8 cellular contexts compared by ENCODE assay signal in genomic region chr5:79858097-79858723, GRCh38.
DNase-seq lines count a peak whose midpoint lies in the region; ATAC-seq and TF ChIP-seq lines count a peak whose summit lies in the region.

No MANE protein-coding gene starts in this region.

- H3K27ac Mint-ChIP-seq in T-cell: no peak overlapping the region

- peak; percentile 99 for TF ChIP-seq CTCF in retinal pigment epithelial cell (conservative IDR thresholded peaks at IDR 0.05; ENCODE audit: low read depth, low read length)

- no peaks in the 10 kb centered on the region for H3K9me3 Mint-ChIP-seq in T-cell

- intact Hi-C loops in right cardiac atrium (cut with DNase I): loop anchor here (5.0 to 10.0 kb wide), 6 partner anchors 153 to 833 kb away; no protein-coding TSS in a partner anchor

- no peaks in the 10 kb centered on the region for H3K36me3 Mint-ChIP-seq in T-cell

- WGBS in right cardiac atrium: 32% methylated on average over 6 of the region's 6 CpGs

- DNase-seq in GM04504 (ENCODE audit: low read depth) (peak; percentile 34), Kasumi-1 (lab: John Stamatoyannopoulos, UW) (peak; percentile 49 to 62), T-cell (peak; percentile 28 to 83 (median 69)), amygdala (lab: John Stamatoyannopoulos, UW) (peak in 52 of 56 donors; percentile 4 to 86 (median 38)), right cardiac atrium (peak; percentile 70 to 90 (median 83)), retinal pigment epithelial cell (ENCODE audit: low read depth) (peak; percentile 2), epidermal melanocyte (ENCODE audit: insufficient read length, low spot score) (no peak)

- no peak overlapping the region for H3K4me3 Mint-ChIP-seq in T-cell

- H3K4me3 ChIP-seq in right cardiac atrium (ENCODE audit: low read length) (no peak overlapping the region), retinal pigment epithelial cell (ENCODE audit: low read length) (no peak overlapping the region)

- CTCF ChIA-PET in T-cell (lab: Charles Lee): interaction anchor here (0.6 to 1.5 kb wide), 5 partner anchors 49 to 605 kb away, joined by 3 to 4 read pairs (median 3); no protein-coding TSS in a partner anchor

- ATAC-seq in T-cell (replicated peaks in 1 of 4) (peak; percentile 55 to 68 (median 60)), right cardiac atrium (peak; percentile 50 to 74), HG03432 (IDR thresholded peaks at IDR 0.05; ENCODE audit: unreplicated experiment) (no peak)

- POLR2A ChIA-PET in T-cell (lab: Charles Lee): no interaction called here

- no peaks in the 10 kb centered on the region for H3K9me3 ChIP-seq in right cardiac atrium (ENCODE audit: control insufficient read depth, low read length)

- no peaks in the 10 kb centered on the region for H3K27me3 ChIP-seq in right cardiac atrium (ENCODE audit: control insufficient read depth, insufficient read depth)

- H3K4me1 Mint-ChIP-seq in T-cell: peaks cover 0 to 2% (median 0%) of the 10 kb centered on the region in 3 donors

- no peaks in the 10 kb centered on the region for H3K4me1 ChIP-seq in right cardiac atrium (ENCODE audit: control insufficient read depth, insufficient read depth, low read length)

- peaks cover 11 to 13% of the 10 kb centered on the region in 2 donors for H3K27me3 Mint-ChIP-seq in T-cell

- H3K27ac ChIP-seq in right cardiac atrium (ENCODE audit: low read length): no peak overlapping the region
